8 cellular contexts compared by ENCODE assay signal in genomic region chr19:15379996-15380647, GRCh38. TPM values are rescaled to one million over a fixed set of nuclear protein-coding genes. Genes with fewer than 3 reads are reported as not detected.
A peak's percentile ranks its signal among the peaks of the same experiment; 100 is the strongest.
DNase-seq lines count a peak whose midpoint lies in the region; ATAC-seq and TF ChIP-seq lines count a peak whose summit lies in the region.

No MANE protein-coding gene starts in this region.

- no peak for TF ChIP-seq POLR2A in IMR-90 (IDR thresholded peaks at IDR 0.05; ENCODE audit: low read depth, low read length)

- H3K79me1 ChIP-seq in IMR-90 (ENCODE audit: low read depth in 1 of 2, low read length in 2 of 2): peaks cover 0 to 37% of the 10 kb centered on the region in 2 experiments

- DNase-seq in activated T-cell treated with anti-CD3 and anti-CD28 coated beads, Interleukin-2, amount 50 U/mL, for 24 hours: no peak
- DNase-seq in activated T-cell treated with anti-CD3 and anti-CD28 coated beads, Interleukin-2, amount 50 U/mL, for 48 hours: no peak
- DNase-seq in IMR-90 (peak; percentile 11), SW480 (ENCODE audit: low spot score) (peak; percentile 76), activated gamma-delta T cell treated with Interleukin-2 at 50 U/mL for 16 hours (no peak)
- DNase-seq in naive thymus-derived CD8-positive, alpha-beta T cell: peak in 2 of 10 donors; percentile 76 to 96

- peak overlapping the region; percentile 64 for H3K4ac ChIP-seq in IMR-90 (ENCODE audit: low read depth, low read length)

- ATAC-seq in GM21737 (IDR thresholded peaks at IDR 0.05; ENCODE audit: unreplicated experiment) (peak; percentile 21), IMR-90 (ENCODE audit: low read depth) (peak; percentile 2; the same call in 1 of the 2 replicates), esophagus mucosa (peak; percentile 71)
- ATAC-seq in naive thymus-derived CD8-positive, alpha-beta T cell: peak; percentile 45 to 53

- peak overlapping the region; percentile 82 to 93; a peak in 3 of 4 replicates for H4K8ac ChIP-seq in IMR-90 (ENCODE audit: low read depth in 2 of 2, low read length in 2 of 2)

- POLR2A ChIA-PET in IMR-90 (lab: Charles Lee; ENCODE audit: unreplicated experiment): interaction anchor here (0.6 kb wide), 1 partner anchor 39 kb away, joined by 3 read pairs; the partner anchor contains the start of gene AKAP8L
- POLR2A ChIA-PET in naive thymus-derived CD8-positive, alpha-beta T cell (lab: Charles Lee): interaction anchor here (0.7 to 5.9 kb wide), 23 partner anchors 9 to 990 kb away, joined by 3 to 110 read pairs (median 6); partner anchors contain the start of genes AKAP8L, BRD4 and RASAL3

- H3K27me3 ChIP-seq in IMR-90 (ENCODE audit: control insufficient read depth, insufficient read depth, low read length): no peaks in the 10 kb centered on the region

- H3K4me1 ChIP-seq in IMR-90 (ENCODE audit: control insufficient read depth, insufficient read depth, low read length): peaks cover 12% of the 10 kb centered on the region

- H3K27me3 Mint-ChIP-seq in activated T-cell treated with anti-CD3 and anti-CD28 coated beads, Interleukin-2, amount 50 U/mL, for 24 hours: no peaks in the 10 kb centered on the region
- H3K27me3 Mint-ChIP-seq in naive thymus-derived CD8-positive, alpha-beta T cell: no peaks in the 10 kb centered on the region

- peak overlapping the region; percentile 75 for H2BK5ac ChIP-seq in IMR-90 (ENCODE audit: low read depth, low read length, poor library complexity, severe bottlenecking)

- no peak for TF ChIP-seq CTCF in IMR-90 (conservative IDR thresholded peaks at IDR 0.05; ENCODE audit: low read depth, low read length)

- H2BK120ac ChIP-seq in IMR-90 (ENCODE audit: low read depth, low read length): no peak overlapping the region

- intact Hi-C loops in IMR-90 (cut with micrococcal nuclease): loop anchor here (2.0 to 10.0 kb wide), 5 partner anchors 39 to 275 kb away; partner anchors contain the start of genes AKAP8L and SYDE1

- peak overlapping the region; percentile 88 for H2AK5ac ChIP-seq in IMR-90 (ENCODE audit: low read depth, low read length)

- peak overlapping the region; percentile 97 for H3K27ac Mint-ChIP-seq in activated T-cell treated with anti-CD3 and anti-CD28 coated beads, Interleukin-2, amount 50 U/mL, for 24 hours
- H3K27ac Mint-ChIP-seq in naive thymus-derived CD8-positive, alpha-beta T cell: peak overlapping the region; percentile 80 to 100 (median 98)

- no peaks in the 10 kb centered on the region for H3K9me3 Mint-ChIP-seq in activated T-cell treated with anti-CD3 and anti-CD28 coated beads, Interleukin-2, amount 50 U/mL, for 24 hours
- H3K9me3 Mint-ChIP-seq in naive thymus-derived CD8-positive, alpha-beta T cell: no peaks in the 10 kb centered on the region

- CTCF ChIA-PET in IMR-90 (lab: Yijun Ruan, JAX): interaction anchor here (1.2 kb wide), 1 partner anchor 219 kb away, joined by 3 read pairs; no protein-coding TSS in a partner anchor

- peak overlapping the region; percentile 90 for H3K9ac ChIP-seq in IMR-90 (ENCODE audit: low read depth, low read length)

- H4K91ac ChIP-seq in IMR-90 (ENCODE audit: insufficient read depth, low read depth, low read length): peak overlapping the region; percentile 73

- H3K23ac ChIP-seq in IMR-90 (ENCODE audit: low read depth, low read length): peak overlapping the region; percentile 1; the same call in 1 of the 2 replicates

- in situ Hi-C loops in IMR-90 (cut with MboI; ENCODE audit: low sequenced_read_pairs): no loop called here

- dilution Hi-C loops in IMR-90 (cut with HindIII; ENCODE audit: low sequenced_read_pairs, unreplicated experiment): no loop called here

- peak overlapping the region; percentile 94 for H2AFZ ChIP-seq in IMR-90 (replicated peaks; ENCODE audit: low read length, poor library complexity)

- H3K18ac ChIP-seq in IMR-90 (ENCODE audit: low read depth, low read length): peak overlapping the region; percentile 38; the same call in 1 of the 2 replicates

- H3K4me1 Mint-ChIP-seq in activated T-cell treated with anti-CD3 and anti-CD28 coated beads, Interleukin-2, amount 50 U/mL, for 24 hours (ENCODE audit: low read depth): peaks cover 39% of the 10 kb centered on the region
- peaks cover 18 to 36% (median 32%) of the 10 kb centered on the region in 4 donors for H3K4me1 Mint-ChIP-seq in naive thymus-derived CD8-positive, alpha-beta T cell

- BruUV-seq in IMR-90 (replicated peaks; lab: Mats Ljungman, UMichigan): no TSS peak

- H4K5ac ChIP-seq in IMR-90 (ENCODE audit: low read depth, low read length): peak overlapping the region; percentile 87

- peak overlapping the region; percentile 12 for H3K14ac ChIP-seq in IMR-90 (replicated peaks; ENCODE audit: low read depth, low read length)

- 0% methylated on average over 4 of the region's 56 CpGs; no CpG with 5 or more reads in 1 of the 2 experiments for WGBS in IMR-90 (ENCODE audit: extremely low coverage in 2 of 2, insufficient read length in 1 of 2), 2 experiments

- H3K36me3 Mint-ChIP-seq in activated T-cell treated with anti-CD3 and anti-CD28 coated beads, Interleukin-2, amount 50 U/mL, for 24 hours (ENCODE audit: low read depth): peaks cover 43% of the 10 kb centered on the region
- peaks cover 0 to 9% (median 0%) of the 10 kb centered on the region in 3 donors for H3K36me3 Mint-ChIP-seq in naive thymus-derived CD8-positive, alpha-beta T cell

- no peak overlapping the region for H2BK15ac ChIP-seq in IMR-90 (ENCODE audit: low read depth, low read length)

- peak overlapping the region; percentile 58; the same call in 1 of the 2 replicates for H3K56ac ChIP-seq in IMR-90 (ENCODE audit: extremely low read depth, insufficient read depth, low read length)

- H3K4me3 Mint-ChIP-seq in activated T-cell treated with anti-CD3 and anti-CD28 coated beads, Interleukin-2, amount 50 U/mL, for 24 hours: peak overlapping the region; percentile 96
- peak overlapping the region; percentile 92 to 100 (median 98) for H3K4me3 Mint-ChIP-seq in naive thymus-derived CD8-positive, alpha-beta T cell

- TF ChIP-seq RAD21 in IMR-90 (IDR thresholded peaks at IDR 0.05; ENCODE audit: low read length): no peak

- H2BK20ac ChIP-seq in IMR-90 (ENCODE audit: low read depth, low read length): no peak overlapping the region

- peak overlapping the region; percentile 98 for H3K4me2 ChIP-seq in IMR-90 (ENCODE audit: low read depth, low read length)

- H3K27ac ChIP-seq in IMR-90 (ENCODE audit: insufficient read depth, low read length): peak overlapping the region; percentile 95

- H3K9me3 ChIP-seq in IMR-90 (ENCODE audit: control insufficient read depth, insufficient read depth, low read length): no peaks in the 10 kb centered on the region

- H3K36me3 ChIP-seq in IMR-90 (ENCODE audit: control insufficient read depth, insufficient read depth, low read length): peaks cover 8% of the 10 kb centered on the region; the same call in 1 of the 2 replicates

- H3K9me1 ChIP-seq in IMR-90 (ENCODE audit: insufficient read depth, low read length): peaks cover 7% of the 10 kb centered on the region

- H4K20me1 ChIP-seq in IMR-90 (ENCODE audit: insufficient read depth, low read length): peaks cover 38% of the 10 kb centered on the region

- peak overlapping the region; percentile 99 for H2AK9ac ChIP-seq in IMR-90 (replicated peaks; ENCODE audit: low read depth, low read length, poor library complexity)

- H3K4me3 ChIP-seq in IMR-90 (ENCODE audit: insufficient read depth, low read depth, low read length): peak overlapping the region; percentile 57

TF ChIP-seq in IMR-90, 13 proteins besides CTCF, POLR2A, EP300 and RAD21:
- TF ChIP-seq MXI1 (IDR thresholded peaks at IDR 0.05; ENCODE audit: borderline replicate concordance, low read depth, low read length) (0 out of 2 replicates have a peak, but pooled peaks have one; percentile 7), MAFK (IDR thresholded peaks at IDR 0.05; ENCODE audit: low read depth, low read length) (no peak), ELK1 (IDR thresholded peaks at IDR 0.05; ENCODE audit: borderline replicate concordance, low read depth, low read length) (no peak), MAZ (IDR thresholded peaks at IDR 0.05; ENCODE audit: borderline replicate concordance, low read depth, low read length) (no peak; the same call in 1 of the 2 replicates), RCOR1 (IDR thresholded peaks at IDR 0.05; ENCODE audit: insufficient replicate concordance, low read length) (no peak), FOS (IDR thresholded peaks at IDR 0.05; ENCODE audit: low read depth, low read length) (no peak), CHD1 (IDR thresholded peaks at IDR 0.05; ENCODE audit: low read depth, low read length) (no peak)

RNA-seq across cellular contexts. Expression of gene AKAP8, which starts 0.5 kb away (rescaled TPM):
- total RNA-seq in IMR-90 (2012; rRNA removed) (12.2 and 16.9 TPM in 2 replicates), esophagus mucosa (22.0 TPM)
- polyA plus RNA-seq in IMR-90 (2012; rRNA removed): 13.4 and 14.8 TPM in 2 replicates
- polyA plus RNA-seq in IMR-90 (2012; cell fraction: cytosol; rRNA removed): 7.5 and 7.6 TPM in 2 replicates
- 49.7 and 58.6 TPM in 2 replicates for polyA plus RNA-seq in IMR-90 (2012; cell fraction: nucleus; rRNA removed; ENCODE audit: low replicate concordance)
- 10 to 100 TPM; 74.2 to 86.9 TPM for total RNA-seq in naive thymus-derived CD8-positive, alpha-beta T cell
- 10 to 100 TPM; 12.8 to 16.7 (median 14.2) TPM for polyA plus RNA-seq in naive thymus-derived CD8-positive, alpha-beta T cell

RNA-seq across cellular contexts. Expression of gene AKAP8L, which starts 38.7 kb away (rescaled TPM):
- total RNA-seq in IMR-90 (2012; rRNA removed): 40.8 and 44.6 TPM in 2 replicates
- 41.0 and 43.1 TPM in 2 replicates for polyA plus RNA-seq in IMR-90 (2012; rRNA removed)
- 18.5 and 19.3 TPM in 2 replicates for polyA plus RNA-seq in IMR-90 (2012; cell fraction: cytosol; rRNA removed)
- polyA plus RNA-seq in IMR-90 (2012; cell fraction: nucleus; rRNA removed; ENCODE audit: low replicate concordance): 207 and 357 TPM in 2 replicates
- 31.6 TPM for total RNA-seq in esophagus mucosa
- total RNA-seq in naive thymus-derived CD8-positive, alpha-beta T cell: 100 to 1,000 TPM; 231 to 232 TPM
- polyA plus RNA-seq in naive thymus-derived CD8-positive, alpha-beta T cell: 10 to 100 TPM; 38.7 to 80.7 (median 40.6) TPM

RNA-seq across cellular contexts. Expression of gene BRD4, which starts 47.8 kb away (rescaled TPM):
- total RNA-seq in IMR-90 (2012; rRNA removed) (7.0 and 7.2 TPM in 2 replicates), esophagus mucosa (55.1 TPM)
- polyA plus RNA-seq in IMR-90 (2012; rRNA removed): 19.9 and 21.1 TPM in 2 replicates
- 9.0 and 15.0 TPM in 2 replicates for polyA plus RNA-seq in IMR-90 (2012; cell fraction: cytosol; rRNA removed)
- polyA plus RNA-seq in IMR-90 (2012; cell fraction: nucleus; rRNA removed; ENCODE audit: low replicate concordance): 29.5 and 41.2 TPM in 2 replicates
- total RNA-seq in naive thymus-derived CD8-positive, alpha-beta T cell: 100 to 1,000 TPM; 172 to 180 TPM
- 10 to 100 TPM; 10.6 to 37.2 (median 11.5) TPM for polyA plus RNA-seq in naive thymus-derived CD8-positive, alpha-beta T cell

Comparison
In these comparisons a context has a peak if more than half of its experiments do, and no peak if none do; other contexts are left out.
1. DNase-seq: peak in IMR-90 (single experiment) and SW480 (single experiment); none in activated T-cell treated with anti-CD3 and anti-CD28 coated beads, Interleukin-2, amount 50 U/mL, for 24 hours (single experiment), activated T-cell treated with anti-CD3 and anti-CD28 coated beads, Interleukin-2, amount 50 U/mL, for 48 hours (0 of 2) and activated gamma-delta T cell treated with Interleukin-2 at 50 U/mL for 16 hours (single experiment).
2. ATAC-seq: peak in every context shown above with its lines; median percentile 71 in esophagus mucosa; 49 in naive thymus-derived CD8-positive, alpha-beta T cell; 21 in GM21737; 2 in IMR-90.